Comparison of ENCODE assay signal across 1 cellular context in the genomic region with DNA sequence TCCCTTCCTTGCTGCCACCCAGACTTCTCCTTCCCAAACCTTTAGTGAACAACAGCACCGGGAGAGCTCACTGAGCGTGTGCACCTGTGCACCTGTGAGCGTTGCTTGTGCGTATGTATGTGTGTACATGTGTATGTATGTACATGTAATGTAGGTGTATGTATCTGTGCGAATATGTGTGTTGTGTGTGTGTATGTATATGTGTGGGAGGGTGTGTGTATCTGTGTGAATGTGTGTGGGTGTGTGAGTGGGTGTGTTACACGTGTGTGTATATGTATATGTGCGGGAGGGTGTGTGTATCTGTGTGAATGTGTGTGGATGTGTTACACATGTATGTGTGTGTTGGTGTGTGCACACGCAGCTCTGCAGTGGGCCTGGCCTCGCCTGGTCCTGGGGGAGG.
TF ChIP-seq lines count a peak whose summit lies in the region.

No MANE protein-coding gene starts in this region.

TF ChIP-seq in GM23338, 12 proteins besides CTCF, POLR2A, EP300 and RAD21 (continued from another document):
- TF ChIP-seq, protein P1, sequence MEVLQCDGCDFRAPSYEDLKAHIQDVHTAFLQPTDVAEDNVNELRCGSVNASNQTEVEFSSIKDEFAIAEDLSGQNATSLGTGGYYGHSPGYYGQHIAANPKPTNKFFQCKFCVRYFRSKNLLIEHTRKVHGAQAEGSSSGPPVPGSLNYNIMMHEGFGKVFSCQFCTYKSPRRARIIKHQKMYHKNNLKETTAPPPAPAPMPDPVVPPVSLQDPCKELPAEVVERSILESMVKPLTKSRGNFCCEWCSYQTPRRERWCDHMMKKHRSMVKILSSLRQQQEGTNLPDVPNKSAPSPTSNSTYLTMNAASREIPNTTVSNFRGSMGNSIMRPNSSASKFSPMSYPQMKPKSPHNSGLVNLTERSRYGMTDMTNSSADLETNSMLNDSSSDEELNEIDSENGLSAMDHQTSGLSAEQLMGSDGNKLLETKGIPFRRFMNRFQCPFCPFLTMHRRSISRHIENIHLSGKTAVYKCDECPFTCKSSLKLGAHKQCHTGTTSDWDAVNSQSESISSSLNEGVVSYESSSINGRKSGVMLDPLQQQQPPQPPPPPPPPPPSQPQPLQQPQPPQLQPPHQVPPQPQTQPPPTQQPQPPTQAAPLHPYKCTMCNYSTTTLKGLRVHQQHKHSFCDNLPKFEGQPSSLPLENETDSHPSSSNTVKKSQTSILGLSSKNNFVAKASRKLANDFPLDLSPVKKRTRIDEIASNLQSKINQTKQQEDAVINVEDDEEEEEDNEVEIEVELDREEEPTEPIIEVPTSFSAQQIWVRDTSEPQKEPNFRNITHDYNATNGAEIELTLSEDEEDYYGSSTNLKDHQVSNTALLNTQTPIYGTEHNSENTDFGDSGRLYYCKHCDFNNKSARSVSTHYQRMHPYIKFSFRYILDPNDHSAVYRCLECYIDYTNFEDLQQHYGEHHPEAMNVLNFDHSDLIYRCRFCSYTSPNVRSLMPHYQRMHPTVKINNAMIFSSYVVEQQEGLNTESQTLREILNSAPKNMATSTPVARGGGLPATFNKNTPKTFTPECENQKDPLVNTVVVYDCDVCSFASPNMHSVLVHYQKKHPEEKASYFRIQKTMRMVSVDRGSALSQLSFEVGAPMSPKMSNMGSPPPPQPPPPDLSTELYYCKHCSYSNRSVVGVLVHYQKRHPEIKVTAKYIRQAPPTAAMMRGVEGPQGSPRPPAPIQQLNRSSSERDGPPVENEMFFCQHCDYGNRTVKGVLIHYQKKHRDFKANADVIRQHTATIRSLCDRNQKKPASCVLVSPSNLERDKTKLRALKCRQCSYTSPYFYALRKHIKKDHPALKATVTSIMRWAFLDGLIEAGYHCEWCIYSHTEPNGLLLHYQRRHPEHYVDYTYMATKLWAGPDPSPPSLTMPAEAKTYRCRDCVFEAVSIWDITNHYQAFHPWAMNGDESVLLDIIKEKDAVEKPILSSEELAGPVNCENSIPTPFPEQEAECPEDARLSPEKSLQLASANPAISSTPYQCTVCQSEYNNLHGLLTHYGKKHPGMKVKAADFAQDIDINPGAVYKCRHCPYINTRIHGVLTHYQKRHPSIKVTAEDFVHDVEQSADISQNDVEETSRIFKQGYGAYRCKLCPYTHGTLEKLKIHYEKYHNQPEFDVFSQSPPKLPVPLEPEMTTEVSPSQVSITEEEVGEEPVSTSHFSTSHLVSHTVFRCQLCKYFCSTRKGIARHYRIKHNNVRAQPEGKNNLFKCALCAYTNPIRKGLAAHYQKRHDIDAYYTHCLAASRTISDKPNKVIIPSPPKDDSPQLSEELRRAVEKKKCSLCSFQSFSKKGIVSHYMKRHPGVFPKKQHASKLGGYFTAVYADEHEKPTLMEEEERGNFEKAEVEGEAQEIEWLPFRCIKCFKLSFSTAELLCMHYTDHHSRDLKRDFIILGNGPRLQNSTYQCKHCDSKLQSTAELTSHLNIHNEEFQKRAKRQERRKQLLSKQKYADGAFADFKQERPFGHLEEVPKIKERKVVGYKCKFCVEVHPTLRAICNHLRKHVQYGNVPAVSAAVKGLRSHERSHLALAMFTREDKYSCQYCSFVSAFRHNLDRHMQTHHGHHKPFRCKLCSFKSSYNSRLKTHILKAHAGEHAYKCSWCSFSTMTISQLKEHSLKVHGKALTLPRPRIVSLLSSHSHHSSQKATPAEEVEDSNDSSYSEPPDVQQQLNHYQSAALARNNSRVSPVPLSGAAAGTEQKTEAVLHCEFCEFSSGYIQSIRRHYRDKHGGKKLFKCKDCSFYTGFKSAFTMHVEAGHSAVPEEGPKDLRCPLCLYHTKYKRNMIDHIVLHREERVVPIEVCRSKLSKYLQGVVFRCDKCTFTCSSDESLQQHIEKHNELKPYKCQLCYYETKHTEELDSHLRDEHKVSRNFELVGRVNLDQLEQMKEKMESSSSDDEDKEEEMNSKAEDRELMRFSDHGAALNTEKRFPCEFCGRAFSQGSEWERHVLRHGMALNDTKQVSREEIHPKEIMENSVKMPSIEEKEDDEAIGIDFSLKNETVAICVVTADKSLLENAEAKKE (CRISPR knock-in tag; IDR thresholded peaks at IDR 0.05): no peak
- TF ChIP-seq NANOG (IDR thresholded peaks at IDR 0.05; ENCODE audit: borderline replicate concordance): no peak
- no peak for TF ChIP-seq ZNF114 (CRISPR knock-in tag; IDR thresholded peaks at IDR 0.05)
- no peak for TF ChIP-seq EZH2phosphoT487 (IDR thresholded peaks at IDR 0.05; ENCODE audit: unreplicated experiment)
- TF ChIP-seq JUNB (IDR thresholded peaks at IDR 0.05; ENCODE audit: unreplicated experiment): no peak
- TF ChIP-seq, protein P2, sequence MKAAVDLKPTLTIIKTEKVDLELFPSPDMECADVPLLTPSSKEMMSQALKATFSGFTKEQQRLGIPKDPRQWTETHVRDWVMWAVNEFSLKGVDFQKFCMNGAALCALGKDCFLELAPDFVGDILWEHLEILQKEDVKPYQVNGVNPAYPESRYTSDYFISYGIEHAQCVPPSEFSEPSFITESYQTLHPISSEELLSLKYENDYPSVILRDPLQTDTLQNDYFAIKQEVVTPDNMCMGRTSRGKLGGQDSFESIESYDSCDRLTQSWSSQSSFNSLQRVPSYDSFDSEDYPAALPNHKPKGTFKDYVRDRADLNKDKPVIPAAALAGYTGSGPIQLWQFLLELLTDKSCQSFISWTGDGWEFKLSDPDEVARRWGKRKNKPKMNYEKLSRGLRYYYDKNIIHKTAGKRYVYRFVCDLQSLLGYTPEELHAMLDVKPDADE (IDR thresholded peaks at IDR 0.05): no peak
- no peak for TF ChIP-seq CREB1 (CRISPR knock-in tag; IDR thresholded peaks at IDR 0.05; ENCODE audit: low read depth)
- TF ChIP-seq POLR2AphosphoS5 (IDR thresholded peaks at IDR 0.05; ENCODE audit: low read depth): no peak
- TF ChIP-seq EZH2 (IDR thresholded peaks at IDR 0.05; ENCODE audit: low read depth, unreplicated experiment): no peak
- TF ChIP-seq, protein P3, sequence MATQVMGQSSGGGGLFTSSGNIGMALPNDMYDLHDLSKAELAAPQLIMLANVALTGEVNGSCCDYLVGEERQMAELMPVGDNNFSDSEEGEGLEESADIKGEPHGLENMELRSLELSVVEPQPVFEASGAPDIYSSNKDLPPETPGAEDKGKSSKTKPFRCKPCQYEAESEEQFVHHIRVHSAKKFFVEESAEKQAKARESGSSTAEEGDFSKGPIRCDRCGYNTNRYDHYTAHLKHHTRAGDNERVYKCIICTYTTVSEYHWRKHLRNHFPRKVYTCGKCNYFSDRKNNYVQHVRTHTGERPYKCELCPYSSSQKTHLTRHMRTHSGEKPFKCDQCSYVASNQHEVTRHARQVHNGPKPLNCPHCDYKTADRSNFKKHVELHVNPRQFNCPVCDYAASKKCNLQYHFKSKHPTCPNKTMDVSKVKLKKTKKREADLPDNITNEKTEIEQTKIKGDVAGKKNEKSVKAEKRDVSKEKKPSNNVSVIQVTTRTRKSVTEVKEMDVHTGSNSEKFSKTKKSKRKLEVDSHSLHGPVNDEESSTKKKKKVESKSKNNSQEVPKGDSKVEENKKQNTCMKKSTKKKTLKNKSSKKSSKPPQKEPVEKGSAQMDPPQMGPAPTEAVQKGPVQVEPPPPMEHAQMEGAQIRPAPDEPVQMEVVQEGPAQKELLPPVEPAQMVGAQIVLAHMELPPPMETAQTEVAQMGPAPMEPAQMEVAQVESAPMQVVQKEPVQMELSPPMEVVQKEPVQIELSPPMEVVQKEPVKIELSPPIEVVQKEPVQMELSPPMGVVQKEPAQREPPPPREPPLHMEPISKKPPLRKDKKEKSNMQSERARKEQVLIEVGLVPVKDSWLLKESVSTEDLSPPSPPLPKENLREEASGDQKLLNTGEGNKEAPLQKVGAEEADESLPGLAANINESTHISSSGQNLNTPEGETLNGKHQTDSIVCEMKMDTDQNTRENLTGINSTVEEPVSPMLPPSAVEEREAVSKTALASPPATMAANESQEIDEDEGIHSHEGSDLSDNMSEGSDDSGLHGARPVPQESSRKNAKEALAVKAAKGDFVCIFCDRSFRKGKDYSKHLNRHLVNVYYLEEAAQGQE (IDR thresholded peaks at IDR 0.05; ENCODE audit: unreplicated experiment): no peak
